In the genomic region with DNA sequence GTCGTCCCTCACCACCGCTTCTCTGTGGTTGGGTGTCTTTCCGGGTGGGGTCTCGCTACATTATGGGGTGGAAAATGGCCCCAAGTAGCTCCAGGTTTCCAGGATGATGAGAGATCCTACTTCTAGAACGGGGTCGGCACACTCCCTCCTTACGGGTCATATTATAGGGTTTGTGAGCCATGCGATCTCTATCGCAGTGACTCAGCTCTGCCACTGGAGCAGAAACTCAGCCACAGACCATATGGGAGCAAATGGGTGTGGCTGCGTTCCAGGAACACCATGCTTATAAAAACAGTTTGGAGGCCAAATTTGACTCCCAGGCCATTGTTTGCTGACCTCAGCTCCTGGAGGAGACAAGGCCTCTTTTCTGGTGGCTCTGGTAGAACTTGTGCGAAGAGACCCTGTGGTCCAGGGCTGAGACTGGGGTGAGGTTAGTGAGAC, we compare ENCODE assay signal across 8 cellular contexts.
DNase-seq lines count a peak whose midpoint lies in the region; ATAC-seq and TF ChIP-seq lines count a peak whose summit lies in the region.
"Not testable (repeated sequence)": the region's sequence is repeated elsewhere in the genome, so short reads cannot be mapped to it uniquely, and the experiment has no call there.

No MANE protein-coding gene starts in this region.

- intact Hi-C loops in Calu3 (cut with micrococcal nuclease; ENCODE audit: unreplicated experiment); mammary epithelial cell (cut with micrococcal nuclease); mucosa of descending colon (cut with DNase I, micrococcal nuclease): not testable (repeated sequence)

- H3K27me3 Mint-ChIP-seq in Calu3 (ENCODE audit: unreplicated experiment); HFFc6 (ENCODE audit: insufficient read depth): not testable (repeated sequence)

- H4K20me1 ChIP-seq in mammary epithelial cell (ENCODE audit: insufficient read depth, low read length): not testable (repeated sequence)

- not testable (repeated sequence) for H3K9me3 ChIP-seq in SJCRH30 (replicated peaks); mammary epithelial cell (replicated peaks; ENCODE audit: insufficient read depth, low read length); mucosa of descending colon

- H3K4me3 ChIP-seq in SJCRH30; mammary epithelial cell (replicated peaks in 1 of 3; ENCODE audit: insufficient read depth in 1 of 3, low read depth in 2 of 3, low read length in 3 of 3); mucosa of descending colon: not testable (repeated sequence)

- peak; percentile 92 for ATAC-seq in mucosa of descending colon

- H2AFZ ChIP-seq in mammary epithelial cell (ENCODE audit: low read depth, low read length): not testable (repeated sequence)

- DNase-seq in Calu3 (peak; percentile 75), HFFc6 (peak; percentile 76), NCI-H2171 (lab: John Stamatoyannopoulos, UW) (peak; percentile 71), SJCRH30 (peak; percentile 60 to 63), mammary epithelial cell (peak; percentile 53), glomerular visceral epithelial cell (ENCODE audit: extremely low spot score) (peak; percentile 82), mucosa of descending colon (peak in 2 of 3 donors; percentile 57 to 61)

- TF ChIP-seq CTCF in Calu3 (IDR thresholded peaks at IDR 0.05; ENCODE audit: unreplicated experiment); HFFc6 (IDR thresholded peaks at IDR 0.05); mammary epithelial cell (conservative IDR thresholded peaks at IDR 0.05 in 1 of 2, IDR thresholded peaks at IDR 0.05 in 1 of 2; ENCODE audit: extremely low read depth in 1 of 2, insufficient read depth in 1 of 2, low read depth in 1 of 2, low read length in 2 of 2); mucosa of descending colon (IDR thresholded peaks at IDR 0.05): not testable (repeated sequence)

- in situ Hi-C loops in mammary epithelial cell (cut with MboI; ENCODE audit: low sequenced_read_pairs in 2 of 2): not testable (repeated sequence)

- peak overlapping the region; percentile 60 for H3K4me3 Mint-ChIP-seq in Calu3 (ENCODE audit: low read depth, unreplicated experiment)
- peak overlapping the region; percentile 56 for H3K4me3 Mint-ChIP-seq in HFFc6

- not testable (repeated sequence) for H3K9ac ChIP-seq in mammary epithelial cell (ENCODE audit: insufficient read depth, low read length)

- not testable (repeated sequence) for H3K27ac ChIP-seq in SJCRH30; mammary epithelial cell (ENCODE audit: insufficient read depth, low read depth, low read length)
- H3K27ac ChIP-seq in temporal lobe (ENCODE audit: low read depth, low read length): peak overlapping the region; percentile 30

- not testable (repeated sequence) for BruUV-seq in Calu3 (replicated peaks; lab: Mats Ljungman, UMichigan); mammary epithelial cell (replicated peaks; lab: Mats Ljungman, UMichigan)

- CTCF ChIA-PET in Calu3 (lab: Charles Lee): interaction anchor here (0.7 to 1.1 kb wide), 3 partner anchors 11 to 58 kb away, joined by 3 read pairs; no protein-coding TSS in a partner anchor
- CTCF ChIA-PET in mammary epithelial cell (lab: Charles Lee; ENCODE audit: low non-redundant PET): not testable (repeated sequence)

- H3K27me3 ChIP-seq in SJCRH30; mammary epithelial cell (ENCODE audit: insufficient read depth, low read length): not testable (repeated sequence)

- dilution Hi-C loops in mammary epithelial cell (cut with HindIII; ENCODE audit: low sequenced_read_pairs): not testable (repeated sequence)

- WGBS in mammary epithelial cell (ENCODE audit: low coverage, missing lambda C conversion rate): 95% methylated on average over 11 of the region's 11 CpGs

- peaks cover 34% of the 10 kb centered on the region for H3K4me1 Mint-ChIP-seq in Calu3 (ENCODE audit: low read depth, unreplicated experiment)
- peaks cover 16% of the 10 kb centered on the region for H3K4me1 Mint-ChIP-seq in HFFc6 (ENCODE audit: low read depth)

- not testable (repeated sequence) for H3K9me3 Mint-ChIP-seq in Calu3 (ENCODE audit: low read depth, unreplicated experiment); HFFc6

- H3K36me3 ChIP-seq in SJCRH30; mammary epithelial cell (ENCODE audit: insufficient read depth, low read length); mucosa of descending colon (ENCODE audit: low read depth): not testable (repeated sequence)

- not testable (repeated sequence) for H3K79me2 ChIP-seq in mammary epithelial cell (ENCODE audit: insufficient read depth, low read length)

- not testable (repeated sequence) for H3K4me2 ChIP-seq in mammary epithelial cell (ENCODE audit: insufficient read depth, low read depth, low read length)

- not testable (repeated sequence) for H3K4me1 ChIP-seq in SJCRH30; mammary epithelial cell (ENCODE audit: insufficient read depth, low read length); mucosa of descending colon (ENCODE audit: low read depth)

- H3K27ac Mint-ChIP-seq in Calu3 (ENCODE audit: unreplicated experiment) (peak overlapping the region; percentile 92), HFFc6 (peak overlapping the region; percentile 81)

- H3K36me3 Mint-ChIP-seq in Calu3 (ENCODE audit: insufficient read depth, unreplicated experiment) (peaks cover 16% of the 10 kb centered on the region), HFFc6 (ENCODE audit: low read depth) (peaks cover 11% of the 10 kb centered on the region)
